28 cellular contexts compared by ENCODE assay signal in the genomic region with DNA sequence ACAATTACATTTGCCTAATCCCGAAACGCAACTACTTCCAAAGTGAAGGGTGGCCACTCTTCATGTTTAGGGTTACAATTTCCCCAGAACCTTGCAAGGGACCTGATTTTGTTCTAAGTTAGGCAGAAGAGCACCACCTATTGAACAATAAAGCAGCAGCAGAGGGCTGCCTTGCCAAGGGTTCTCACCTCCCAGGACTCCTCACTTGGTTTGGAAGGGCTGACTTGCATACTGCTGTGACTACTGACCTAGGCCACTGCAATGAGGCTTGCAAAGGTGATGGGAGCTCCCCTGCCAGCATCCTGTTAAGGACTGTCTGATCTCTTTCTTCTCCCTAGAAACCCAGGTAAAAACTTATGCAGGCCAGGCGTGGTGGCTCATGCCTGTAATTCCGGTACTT. TPM values are rescaled to one million over a fixed set of nuclear protein-coding genes. Genes with fewer than 3 reads are reported as not detected.
DNase-seq lines count a peak whose midpoint lies in the region; ATAC-seq and TF ChIP-seq lines count a peak whose summit lies in the region.
"Had no signal": no experiment of that assay in that cellular context is flagged by ENCODE, and none has a peak within 500 bp of the region (broad histone marks: within the 10 kb centered on the region; RNA-seq: fewer than 3 reads in every experiment).

No MANE protein-coding gene starts in this region.

- in situ Hi-C loops in GM13977 (cut with MboI; ENCODE audit: low pct_unique_long_range_greater_than_20kb, low sequenced_read_pairs, unreplicated experiment), result no loop called here

- H3K27ac ChIP-seq in CD4-positive, alpha-beta memory T cell (ENCODE audit: low read depth, low read length), result no peak overlapping the region
- no peak overlapping the region for H3K27ac ChIP-seq in OCI-LY1 (ENCODE audit: low read depth, low read length, poor library complexity, severe bottlenecking)
- H3K27ac ChIP-seq: brain microvascular endothelial cell, PC-9, tibial nerve had no signal

- no peaks in the 10 kb centered on the region for H4K20me1 ChIP-seq in OCI-LY1 (ENCODE audit: insufficient read depth, low read length)

- peaks cover 32 to 73% of the 10 kb centered on the region in 2 donors for H3K36me3 Mint-ChIP-seq in CD4-positive, alpha-beta memory T cell
- peaks cover 31% of the 10 kb centered on the region for H3K36me3 Mint-ChIP-seq in activated T-cell treated with anti-CD3 and anti-CD28 coated beads, Interleukin-2, amount 50 U/mL, for 4 hours (ENCODE audit: insufficient read depth)

- H3K4me1 Mint-ChIP-seq in CD4-positive, alpha-beta memory T cell, result peaks cover 19 to 32% (median 23%) of the 10 kb centered on the region in 4 donors
- peaks cover 16% of the 10 kb centered on the region for H3K4me1 Mint-ChIP-seq in activated T-cell treated with anti-CD3 and anti-CD28 coated beads, Interleukin-2, amount 50 U/mL, for 4 hours (ENCODE audit: low read depth)

- no peak overlapping the region for H3K4me3 Mint-ChIP-seq in CD4-positive, alpha-beta memory T cell
- no peak overlapping the region for H3K4me3 Mint-ChIP-seq in activated T-cell treated with anti-CD3 and anti-CD28 coated beads, Interleukin-2, amount 50 U/mL, for 4 hours
- H3K4me3 Mint-ChIP-seq: activated CD8-positive, alpha-beta memory T cell treated with anti-CD3 and anti-CD28 coated beads, Interleukin-2, amount 10 ng/mL, durations not matched to agents 7 days and 5 days; memory B cell; naive thymus-derived CD4-positive, alpha-beta T cell; stimulated activated naive CD8-positive, alpha-beta T cell treated with anti-CD3 and anti-CD28 coated beads, Interleukin-15, Interleukin-2, amounts not matched to agents 100 ng/mL and 50 ng/mL, for 24 hours had no signal

- no peaks in the 10 kb centered on the region for H3K79me2 ChIP-seq in OCI-LY1 (ENCODE audit: insufficient read depth, low read length)

- no peaks in the 10 kb centered on the region for H3K9me3 ChIP-seq in CD4-positive, alpha-beta memory T cell (ENCODE audit: control insufficient read depth in 1 of 2, low read length in 2 of 2)
- no peaks in the 10 kb centered on the region for H3K9me3 ChIP-seq in OCI-LY1 (ENCODE audit: low read length)
- H3K9me3 ChIP-seq: tibial nerve had no signal

- H3K4me2 ChIP-seq in OCI-LY1 (ENCODE audit: low read length), result no peak overlapping the region
- H3K4me2 ChIP-seq: PC-9 had no signal

- CTCF ChIA-PET in CD4-positive, alpha-beta memory T cell (lab: Charles Lee; ENCODE audit: partially characterized antibody), result interaction anchor here (0.6 to 12.3 kb wide), 5 partner anchors 10 to 394 kb away, joined by 3 to 187 read pairs (median 5); no protein-coding TSS in a partner anchor

- POLR2A ChIA-PET in CD4-positive, alpha-beta memory T cell (lab: Charles Lee; ENCODE audit: partially characterized antibody), result interaction anchor here (2.5 kb wide), 1 partner anchor 25 kb away, joined by 7 read pairs; the partner anchor contains the start of gene UBIAD1

- intact Hi-C loops in CD4-positive, alpha-beta memory T cell (cut with micrococcal nuclease), result no loop called here

- peak overlapping the region in 6 of 7 donors; percentile 50 to 85 (median 72) for H3K27ac Mint-ChIP-seq in CD4-positive, alpha-beta memory T cell
- H3K27ac Mint-ChIP-seq: activated CD8-positive, alpha-beta memory T cell treated with anti-CD3 and anti-CD28 coated beads, Interleukin-2, amount 10 ng/mL, durations not matched to agents 7 days and 5 days; stimulated activated naive CD8-positive, alpha-beta T cell treated with anti-CD3 and anti-CD28 coated beads, Interleukin-15, Interleukin-2, amounts not matched to agents 100 ng/mL and 50 ng/mL, for 24 hours had no signal

- peaks cover 38% of the 10 kb centered on the region for H3K4me1 ChIP-seq in CD4-positive, alpha-beta memory T cell (ENCODE audit: insufficient read depth, low read length)
- H3K4me1 ChIP-seq in OCI-LY1 (ENCODE audit: insufficient read depth, low read length, severe bottlenecking), result no peaks in the 10 kb centered on the region
- H3K4me1 ChIP-seq: tibial nerve had no signal

- H2AFZ ChIP-seq in OCI-LY1 (ENCODE audit: low read length), result no peak overlapping the region
- H2AFZ ChIP-seq: PC-9 had no signal

- no peaks in the 10 kb centered on the region for H3K27me3 Mint-ChIP-seq in CD4-positive, alpha-beta memory T cell
- H3K27me3 Mint-ChIP-seq in activated T-cell treated with anti-CD3 and anti-CD28 coated beads, Interleukin-2, amount 50 U/mL, for 4 hours (ENCODE audit: low read depth), result no peaks in the 10 kb centered on the region
- H3K27me3 Mint-ChIP-seq: activated CD8-positive, alpha-beta memory T cell treated with anti-CD3 and anti-CD28 coated beads, Interleukin-2, amount 10 ng/mL, durations not matched to agents 7 days and 5 days; memory B cell; naive thymus-derived CD4-positive, alpha-beta T cell; stimulated activated naive CD8-positive, alpha-beta T cell treated with anti-CD3 and anti-CD28 coated beads, Interleukin-15, Interleukin-2, amounts not matched to agents 100 ng/mL and 50 ng/mL, for 24 hours had no signal

- TF ChIP-seq CTCF in GM13977 (IDR thresholded peaks at IDR 0.05; ENCODE audit: extremely low read depth, insufficient read depth, missing control alignments) (peak; percentile 22), OCI-LY1 (IDR thresholded peaks at IDR 0.05; ENCODE audit: low read length) (0 out of 2 replicates have a peak, but pooled peaks have one; percentile 8), epithelial cell of esophagus (IDR thresholded peaks at IDR 0.05; ENCODE audit: insufficient read depth, low read depth, low read length, missing control alignments) (peak; percentile 2), foreskin fibroblast (IDR thresholded peaks at IDR 0.05; ENCODE audit: low read depth, low read length) (no peak)

- ATAC-seq in activated T-cell treated with anti-CD3 and anti-CD28 coated beads, Interleukin-2, amount 50 U/mL, for 4 hours, result no peak
- ATAC-seq: activated CD8-positive, alpha-beta memory T cell treated with anti-CD3 and anti-CD28 coated beads, Interleukin-2, amount 10 ng/mL, durations not matched to agents 7 days and 5 days; naive thymus-derived CD4-positive, alpha-beta T cell had no signal

- H3K27me3 ChIP-seq in CD4-positive, alpha-beta memory T cell (ENCODE audit: insufficient read depth, low read length), result no peaks in the 10 kb centered on the region
- H3K27me3 ChIP-seq in OCI-LY1 (ENCODE audit: insufficient read depth, low read length), result no peaks in the 10 kb centered on the region
- H3K27me3 ChIP-seq: brain microvascular endothelial cell, tibial nerve had no signal

- H3K9ac ChIP-seq in OCI-LY1 (ENCODE audit: low read length), result no peak overlapping the region

- no peak overlapping the region for H3K4me3 ChIP-seq in CD4-positive, alpha-beta memory T cell (ENCODE audit: low read length in 2 of 2)
- H3K4me3 ChIP-seq in OCI-LY1 (ENCODE audit: low read depth, low read length, poor library complexity, severe bottlenecking) (no peak overlapping the region), epithelial cell of esophagus (ENCODE audit: low read length) (no peak overlapping the region), foreskin fibroblast (ENCODE audit: low read depth in 1 of 2, low read length in 2 of 2) (no peak overlapping the region)
- H3K4me3 ChIP-seq: PC-9, tibial nerve had no signal

- no peaks in the 10 kb centered on the region for H3K9me3 Mint-ChIP-seq in CD4-positive, alpha-beta memory T cell
- no peaks in the 10 kb centered on the region for H3K9me3 Mint-ChIP-seq in activated T-cell treated with anti-CD3 and anti-CD28 coated beads, Interleukin-2, amount 50 U/mL, for 4 hours
- H3K9me3 Mint-ChIP-seq: memory B cell; naive thymus-derived CD4-positive, alpha-beta T cell; stimulated activated naive CD8-positive, alpha-beta T cell treated with anti-CD3 and anti-CD28 coated beads, Interleukin-15, Interleukin-2, amounts not matched to agents 100 ng/mL and 50 ng/mL, for 24 hours had no signal

- H3K36me3 ChIP-seq in CD4-positive, alpha-beta memory T cell (ENCODE audit: insufficient read depth, low read length), result peaks cover 36% of the 10 kb centered on the region
- H3K36me3 ChIP-seq in OCI-LY1 (ENCODE audit: insufficient read depth, low read length), result peaks cover 73% of the 10 kb centered on the region

- H3K9me2 ChIP-seq in OCI-LY1 (ENCODE audit: low read depth, low read length), result no peaks in the 10 kb centered on the region

- DNase-seq in CD4-positive, alpha-beta memory T cell, result no peak
- DNase-seq in GM13977 (ENCODE audit: low spot score), result no peak
- no peak for DNase-seq in epithelial cell of esophagus (ENCODE audit: low read depth)
- no peak for DNase-seq in ureter (ENCODE audit: low spot score)
- DNase-seq in activated T-cell treated with anti-CD3 and anti-CD28 coated beads, Interleukin-2, amount 50 U/mL, for 4 hours, result no peak
- no peak for DNase-seq in foreskin fibroblast
- no peak for DNase-seq in SIG-M5 treated with dmso at 0.1 percent for 504 hours (lab: John Stamatoyannopoulos, UW; ENCODE audit: unreplicated experiment)
- DNase-seq: activated CD4-positive, alpha-beta T cell treated with anti-CD3 and anti-CD28 coated beads for 1 hour; activated CD8-positive, alpha-beta memory T cell treated with anti-CD3 and anti-CD28 coated beads, Interleukin-2, amount 10 ng/mL, durations not matched to agents 7 days and 5 days; activated effector memory CD4-positive, alpha-beta T cell treated with anti-CD3 and anti-CD28 coated beads, Interleukin-2, amount 50 U/mL, for 16 hours; brain microvascular endothelial cell; COR-L47; cortex of kidney; hippocampal formation; naive thymus-derived CD4-positive, alpha-beta T cell; NCI-H1436; NCI-H510A; PC-9; stimulated activated CD4-positive, alpha-beta T cell treated with anti-CD3 and anti-CD28 coated beads, Interleukin-2, amount 100 ng/mL, for 24 hours; T1000 had no signal

- H3F3A ChIP-seq in OCI-LY1 (ENCODE audit: insufficient read depth, low read length), result no peaks in the 10 kb centered on the region

RNA-seq across cellular contexts. Expression of gene MTOR, which starts 14.2 kb away (rescaled TPM):
- 10 to 100 TPM; 41.4 to 46.8 TPM for total RNA-seq in CD4-positive, alpha-beta memory T cell
- polyA plus RNA-seq in CD4-positive, alpha-beta memory T cell, result 1 to 10 TPM; 3.4 to 9.0 TPM
- 59.2 TPM for total RNA-seq in ureter
- total RNA-seq in activated T-cell treated with anti-CD3 and anti-CD28 coated beads, Interleukin-2, amount 50 U/mL, for 4 hours, result 10 to 100 TPM; 46.4 to 49.6 (median 47.9) TPM

RNA-seq across cellular contexts. Expression of gene UBIAD1, which starts 24.8 kb away (rescaled TPM):
- total RNA-seq in CD4-positive, alpha-beta memory T cell, result 10 to 100 TPM; 30.3 to 33.0 TPM
- polyA plus RNA-seq in CD4-positive, alpha-beta memory T cell, result 10 to 100 TPM; 42.3 to 51.9 TPM
- 20.3 TPM for total RNA-seq in ureter
- total RNA-seq in activated T-cell treated with anti-CD3 and anti-CD28 coated beads, Interleukin-2, amount 50 U/mL, for 4 hours, result 10 to 100 TPM; 46.1 to 57.8 (median 47.4) TPM

RNA-seq across cellular contexts. Expression of gene ANGPTL7, which starts 59.0 kb away (rescaled TPM):
- total RNA-seq in CD4-positive, alpha-beta memory T cell, result not detected
- not detected for polyA plus RNA-seq in CD4-positive, alpha-beta memory T cell
- total RNA-seq in ureter, result 1.4 TPM
- total RNA-seq in activated T-cell treated with anti-CD3 and anti-CD28 coated beads, Interleukin-2, amount 50 U/mL, for 4 hours, result not detected
- total RNA-seq: activated CD8-positive, alpha-beta memory T cell treated with anti-CD3 and anti-CD28 coated beads, Interleukin-2, amount 10 ng/mL, durations not matched to agents 7 days and 5 days; endothelial cell of umbilical vein; fibroblast of villous mesenchyme; HT-29; kidney epithelial cell; naive thymus-derived CD4-positive, alpha-beta T cell; PC-9 had no signal
- polyA plus RNA-seq: endothelial cell of umbilical vein; naive thymus-derived CD4-positive, alpha-beta T cell had no signal
